Comparison of ENCODE assay signal across 18 cellular contexts in the genomic region with DNA sequence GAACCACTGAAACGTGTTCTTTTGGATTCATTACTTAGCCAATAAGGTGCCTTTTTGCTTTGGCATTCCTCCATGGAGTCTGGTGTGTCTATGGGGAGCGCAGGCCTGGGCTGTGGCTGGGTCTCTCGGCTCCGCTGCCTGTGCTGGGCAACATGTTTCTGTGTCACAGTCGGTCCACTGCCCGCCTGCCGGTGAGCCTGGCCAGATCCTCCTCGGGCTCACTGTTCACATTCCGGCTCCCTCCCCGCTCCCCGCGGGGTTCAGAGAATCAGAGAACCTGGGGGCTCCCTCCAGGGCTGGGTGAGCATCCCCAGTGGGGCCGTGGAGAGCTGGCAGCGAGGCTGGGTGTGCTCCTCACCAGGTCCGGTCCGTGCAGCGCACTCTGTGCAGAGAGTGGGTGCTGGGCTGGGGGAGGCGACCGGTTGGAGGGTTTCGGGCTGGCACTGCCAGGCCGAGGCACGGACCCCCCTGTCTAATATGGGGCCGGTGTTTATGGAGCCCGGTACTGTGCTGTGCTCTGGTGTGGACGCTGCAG.
DNase-seq lines count a peak whose midpoint lies in the region; ATAC-seq and TF ChIP-seq lines count a peak whose summit lies in the region.
"Had no signal": no experiment of that assay in that cellular context is flagged by ENCODE, and none has a peak within 500 bp of the region (broad histone marks: within the 10 kb centered on the region; RNA-seq: fewer than 3 reads in every experiment).

No MANE protein-coding gene starts in this region.

- no peak overlapping the region for H3K4me3 Mint-ChIP-seq in activated T-cell treated with anti-CD3 and anti-CD28 coated beads, Interleukin-2, amount 50 U/mL, for 24 hours
- no peak overlapping the region for H3K4me3 Mint-ChIP-seq in chondrocyte (ENCODE audit: unreplicated experiment)
- no peak overlapping the region for H3K4me3 Mint-ChIP-seq in stimulated activated effector memory CD8-positive, alpha-beta T cell treated with anti-CD3 and anti-CD28 coated beads, Interleukin-12 subunit alpha, Interleukin-12 subunit beta, amount 100 ng/mL, for 72 hours

- H3K36me3 ChIP-seq in muscle layer of colon (ENCODE audit: insufficient read depth, low read length) (no peaks in the 10 kb centered on the region), thoracic aorta (no peaks in the 10 kb centered on the region)
- H3K36me3 ChIP-seq: HAP-1 had no signal

- H3K9me3 Mint-ChIP-seq in activated T-cell treated with anti-CD3 and anti-CD28 coated beads, Interleukin-2, amount 50 U/mL, for 24 hours, result peaks cover 2% of the 10 kb centered on the region
- H3K9me3 Mint-ChIP-seq in chondrocyte (ENCODE audit: low read depth), result peaks cover 4% of the 10 kb centered on the region
- no peaks in the 10 kb centered on the region for H3K9me3 Mint-ChIP-seq in stimulated activated effector memory CD8-positive, alpha-beta T cell treated with anti-CD3 and anti-CD28 coated beads, Interleukin-12 subunit alpha, Interleukin-12 subunit beta, amount 100 ng/mL, for 72 hours

- no peak for ATAC-seq in thoracic aorta (ENCODE audit: insufficient number of reproducible peaks, low FRiP score, low read depth)
- ATAC-seq in stimulated activated effector memory CD8-positive, alpha-beta T cell treated with anti-CD3 and anti-CD28 coated beads, Interleukin-12 subunit alpha, Interleukin-12 subunit beta, amount 100 ng/mL, for 72 hours, result no peak
- ATAC-seq in GM18907 (IDR thresholded peaks at IDR 0.05; ENCODE audit: unreplicated experiment), result no peak

- TF ChIP-seq CTCF in chondrocyte (IDR thresholded peaks at IDR 0.05), result no peak
- no peak for TF ChIP-seq CTCF in thoracic aorta (IDR thresholded peaks at IDR 0.05)

- peak overlapping the region in 1 of 2 donors; percentile 2 for H3K4me3 ChIP-seq in muscle layer of colon (ENCODE audit: low read depth in 1 of 2, low read length in 2 of 2)
- peak overlapping the region; percentile 3 for H3K4me3 ChIP-seq in thoracic aorta
- H3K4me3 ChIP-seq: HAP-1 had no signal

- H3K27me3 Mint-ChIP-seq in activated T-cell treated with anti-CD3 and anti-CD28 coated beads, Interleukin-2, amount 50 U/mL, for 24 hours, result no peaks in the 10 kb centered on the region
- no peaks in the 10 kb centered on the region for H3K27me3 Mint-ChIP-seq in chondrocyte (ENCODE audit: low read depth)

- peak; percentile 19 for DNase-seq in activated T-cell treated with anti-CD3 and anti-CD28 coated beads, Interleukin-2, amount 50 U/mL, for 24 hours
- DNase-seq in activated T-cell treated with anti-CD3 and anti-CD28 coated beads for 4 hours (no peak), chondrocyte (ENCODE audit: low spot score) (peak; percentile 92), thoracic aorta (ENCODE audit: low spot score) (no peak), HUDEP-2 (lab: John Stamatoyannopoulos, UW; ENCODE audit: unreplicated experiment in 76 of 76) (no peak)
- no peak for DNase-seq in stimulated activated effector memory CD8-positive, alpha-beta T cell treated with anti-CD3 and anti-CD28 coated beads, Interleukin-12 subunit alpha, Interleukin-12 subunit beta, amount 100 ng/mL, for 72 hours (ENCODE audit: low spot score in 2 of 2)
- DNase-seq: COR-L47; DMS153; EL; MV-4-11; NCI-H1417 treated with DMSO at 0.1 percent for 48 hours; NCI-H2029; NCI-H524; NK-92 treated with Interleukin-12 subunit alpha and Interleukin-12 subunit beta, amount 100 ng/mL, for 24 hours had no signal

- no peaks in the 10 kb centered on the region for H3K36me3 Mint-ChIP-seq in activated T-cell treated with anti-CD3 and anti-CD28 coated beads, Interleukin-2, amount 50 U/mL, for 24 hours (ENCODE audit: low read depth)
- H3K36me3 Mint-ChIP-seq in chondrocyte (ENCODE audit: low read depth), result no peaks in the 10 kb centered on the region
- peaks cover 6% of the 10 kb centered on the region for H3K36me3 Mint-ChIP-seq in stimulated activated effector memory CD8-positive, alpha-beta T cell treated with anti-CD3 and anti-CD28 coated beads, Interleukin-12 subunit alpha, Interleukin-12 subunit beta, amount 100 ng/mL, for 72 hours

- peaks cover 30% of the 10 kb centered on the region for H3K4me1 Mint-ChIP-seq in activated T-cell treated with anti-CD3 and anti-CD28 coated beads, Interleukin-2, amount 50 U/mL, for 24 hours (ENCODE audit: low read depth)
- H3K4me1 Mint-ChIP-seq in chondrocyte (ENCODE audit: low read depth), result peaks cover 19% of the 10 kb centered on the region
- H3K4me1 Mint-ChIP-seq in stimulated activated effector memory CD8-positive, alpha-beta T cell treated with anti-CD3 and anti-CD28 coated beads, Interleukin-12 subunit alpha, Interleukin-12 subunit beta, amount 100 ng/mL, for 72 hours, result peaks cover 50% of the 10 kb centered on the region

- no peaks in the 10 kb centered on the region for H3K9me3 ChIP-seq in muscle layer of colon (ENCODE audit: low read length)
- H3K9me3 ChIP-seq in thoracic aorta, result no peaks in the 10 kb centered on the region
- H3K9me3 ChIP-seq: HAP-1 had no signal

- H3K9ac ChIP-seq in muscle layer of colon (ENCODE audit: low read length), result no peak overlapping the region

- H3K27ac ChIP-seq in muscle layer of colon (ENCODE audit: low read depth, low read length) (peak overlapping the region; percentile 3), thoracic aorta (no peak overlapping the region)
- H3K27ac ChIP-seq: C4-2B had no signal

- H3K4me1 ChIP-seq in muscle layer of colon (ENCODE audit: insufficient read depth, low read length), result peaks cover 48% of the 10 kb centered on the region
- peaks cover 12 to 62% of the 10 kb centered on the region in 2 donors for H3K4me1 ChIP-seq in thoracic aorta (ENCODE audit: control insufficient read depth in 1 of 2, low read depth in 2 of 2)
- H3K4me1 ChIP-seq: HAP-1 had no signal

- no peaks in the 10 kb centered on the region for H3K27me3 ChIP-seq in muscle layer of colon (ENCODE audit: control insufficient read depth in 1 of 2, insufficient read depth in 2 of 2, low read length in 2 of 2)
- no peaks in the 10 kb centered on the region for H3K27me3 ChIP-seq in thoracic aorta (replicated peaks; ENCODE audit: insufficient read depth)

- H3K27ac Mint-ChIP-seq in activated T-cell treated with anti-CD3 and anti-CD28 coated beads, Interleukin-2, amount 50 U/mL, for 24 hours, result no peak overlapping the region
- H3K27ac Mint-ChIP-seq in chondrocyte (ENCODE audit: unreplicated experiment), result no peak overlapping the region
- no peak overlapping the region for H3K27ac Mint-ChIP-seq in stimulated activated effector memory CD8-positive, alpha-beta T cell treated with anti-CD3 and anti-CD28 coated beads, Interleukin-12 subunit alpha, Interleukin-12 subunit beta, amount 100 ng/mL, for 72 hours

Comparison
In these comparisons a context has a peak if more than half of its experiments do, and no peak if none do; other contexts are left out.
1. DNase-seq: peak in activated T-cell treated with anti-CD3 and anti-CD28 coated beads, Interleukin-2, amount 50 U/mL, for 24 hours (single experiment) and chondrocyte (single experiment); none in activated T-cell treated with anti-CD3 and anti-CD28 coated beads for 4 hours (single experiment), thoracic aorta (single experiment), stimulated activated effector memory CD8-positive, alpha-beta T cell treated with anti-CD3 and anti-CD28 coated beads, Interleukin-12 subunit alpha, Interleukin-12 subunit beta, amount 100 ng/mL, for 72 hours (0 of 2) and HUDEP-2 (0 of 76).